Comparison of ENCODE assay signal across 19 cellular contexts in genomic region chr6:121603486-121603885, GRCh38.
"Had no signal": no experiment of that assay in that cellular context is flagged by ENCODE, and none has a peak within 500 bp of the region (broad histone marks: within the 10 kb centered on the region; RNA-seq: fewer than 3 reads in every experiment).

No MANE protein-coding gene starts in this region.

- DNase-seq: activated CD4-positive, alpha-beta memory T cell treated with anti-CD3 and anti-CD28 coated beads for 36 hours; activated CD4-positive, alpha-beta T cell treated with anti-CD3 and anti-CD28 coated beads, Interleukin-2, amount 10 ng/mL, durations not matched to agents 24 days and 14 days; activated CD4-positive, CD25-positive, alpha-beta regulatory T cell treated with anti-CD3 and anti-CD28 coated beads, Interleukin-2, amount 50 U/mL, for 72 hours; activated CD8-positive, alpha-beta memory T cell treated with anti-CD3 and anti-CD28 coated beads, Interleukin-2, amount 50 U/mL, for 48 hours; activated gamma-delta T cell; activated naive CD4-positive, alpha-beta T cell treated with anti-CD3 and anti-CD28 coated beads, Interleukin-2, amount 50 U/mL, for 16 hours; activated T-cell treated with anti-CD3 and anti-CD28 coated beads, Interleukin-2, amount 50 U/mL, for 24 hours; amygdala; endodermal cell; head of caudate nucleus; hippocampal formation; kidney; left colon; mammary epithelial cell; right lobe of liver; stimulated activated CD4-positive, alpha-beta T cell treated with anti-CD3 and anti-CD28 coated beads, Interleukin-2, amount 100 ng/mL, for 48 hours; stimulated activated naive CD4-positive, alpha-beta T cell treated with Interleukin-2 at 50 U/mL for 16 hours; T-helper 17 cell; T1000 had no signal

- ATAC-seq: left colon, right lobe of liver, T-helper 17 cell had no signal
